ENCODE assay signal across 13 cellular contexts in the genomic region with DNA sequence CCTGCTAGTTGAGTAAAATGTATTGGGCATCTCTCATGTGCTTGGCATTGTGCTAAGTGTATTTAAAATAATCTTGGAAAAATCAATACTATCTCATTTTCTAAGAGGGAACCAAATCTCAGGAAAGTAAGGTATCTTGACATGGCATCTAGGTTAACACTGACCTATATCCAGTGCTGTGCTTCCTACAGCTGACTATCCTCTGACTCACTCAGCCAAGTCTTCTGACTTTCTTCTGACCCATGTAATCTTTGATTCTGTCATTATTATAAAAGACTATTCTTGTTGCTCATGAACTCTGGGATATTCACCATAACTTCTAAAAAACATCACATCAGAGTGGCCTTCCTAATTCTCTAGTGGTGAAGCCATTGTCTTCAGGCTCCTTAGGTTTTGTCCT.
"Had no signal": no experiment of that assay in that cellular context is flagged by ENCODE, and none has a peak within 500 bp of the region (broad histone marks: within the 10 kb centered on the region; RNA-seq: fewer than 3 reads in every experiment).

No MANE protein-coding gene starts in this region.

- H3K27ac Mint-ChIP-seq: dendritic cell treated with granulocyte-macrophage colony-stimulating factor and Interleukin-4, amounts not matched to agents 40 ng/mL and 50 ng/mL, for 4 days; effector memory CD8-positive, alpha-beta T cell; naive thymus-derived CD4-positive, alpha-beta T cell; nephron progenitor cell had no signal

- H2AFZ ChIP-seq: hepatocyte had no signal

- H3K4me1 Mint-ChIP-seq: naive thymus-derived CD4-positive, alpha-beta T cell; nephron progenitor cell had no signal

- ATAC-seq: effector memory CD8-positive, alpha-beta T cell; gastroesophageal sphincter; naive thymus-derived CD4-positive, alpha-beta T cell; psoas muscle had no signal

- H3K9me3 Mint-ChIP-seq: nephron progenitor cell had no signal

- H3K4me2 ChIP-seq: hepatocyte had no signal

- H3K27me3 ChIP-seq: esophagus muscularis mucosa, hepatocyte, right atrium auricular region had no signal

- H3K4me3 ChIP-seq: esophagus muscularis mucosa, gastroesophageal sphincter, hepatocyte, psoas muscle, right atrium auricular region had no signal

- H3K4me1 ChIP-seq: esophagus muscularis mucosa, gastroesophageal sphincter, psoas muscle, right atrium auricular region had no signal

- H3K27ac ChIP-seq: esophagus muscularis mucosa, gastroesophageal sphincter, hepatocyte, psoas muscle, right atrium auricular region had no signal

- H3K36me3 Mint-ChIP-seq: naive thymus-derived CD4-positive, alpha-beta T cell had no signal

- H3K79me2 ChIP-seq: hepatocyte had no signal

- DNase-seq: cerebellar nuclear complex; effector memory CD8-positive, alpha-beta T cell; naive thymus-derived CD4-positive, alpha-beta T cell; nephron progenitor cell; psoas muscle; small intestine; stimulated activated CD4-positive, alpha-beta T cell treated with anti-CD3 and anti-CD28 coated beads, Interleukin-12 subunit alpha, Interleukin-12 subunit beta, amount 100 ng/mL, for 4 hours; stimulated activated naive CD4-positive, alpha-beta T cell treated with Interleukin-2 at 50 U/mL for 16 hours had no signal

- H3K4me3 Mint-ChIP-seq: dendritic cell treated with granulocyte-macrophage colony-stimulating factor and Interleukin-4, amounts not matched to agents 40 ng/mL and 50 ng/mL, for 4 days; effector memory CD8-positive, alpha-beta T cell; naive thymus-derived CD4-positive, alpha-beta T cell; nephron progenitor cell had no signal

- H3K36me3 ChIP-seq: esophagus muscularis mucosa, gastroesophageal sphincter, right atrium auricular region had no signal

- H3K9me3 ChIP-seq: esophagus muscularis mucosa, gastroesophageal sphincter, psoas muscle, right atrium auricular region had no signal

- H3K27me3 Mint-ChIP-seq: dendritic cell treated with granulocyte-macrophage colony-stimulating factor and Interleukin-4, amounts not matched to agents 40 ng/mL and 50 ng/mL, for 4 days; effector memory CD8-positive, alpha-beta T cell; naive thymus-derived CD4-positive, alpha-beta T cell had no signal
